In genomic region chr9:86938780-86939179, GRCh38 we compare ENCODE assay signal across 22 cellular contexts.
"Had no signal": no experiment of that assay in that cellular context is flagged by ENCODE, and none has a peak within 500 bp of the region (broad histone marks: within the 10 kb centered on the region; RNA-seq: fewer than 3 reads in every experiment).

No MANE protein-coding gene starts in this region.

- H3K9me3 ChIP-seq: MG63, SK-N-SH had no signal

- H3K4me2 ChIP-seq: SK-N-SH had no signal

- DNase-seq: IMR-90, Karpas-422, KG1, MG63, NCI-H1092, NCI-H1105 treated with DMSO at 0.1 percent for 48 hours, NCI-H1417 treated with DMSO at 0.1 percent for 48 hours, NCI-H146, NCI-H1694 treated with DMSO at 0.1 percent for 48 hours, NCI-H1930, NCI-H2081, NCI-H2107, NCI-H226, NCI-H446, NCI-H510A, NCI-H524 treated with DMSO at 0.1 percent for 48 hours, NCI-H69, NCI-H774, Right ventricle myocardium superior, RPMI8226, SIG-M5, SK-N-SH had no signal

- H3K4me3 ChIP-seq: MG63 had no signal

- H3K27me3 ChIP-seq: MG63 had no signal

- H3K36me3 ChIP-seq: MG63 had no signal

- H3K9ac ChIP-seq: SK-N-SH had no signal
